Comparison of ENCODE assay signal across 3 cellular contexts in the genomic region with DNA sequence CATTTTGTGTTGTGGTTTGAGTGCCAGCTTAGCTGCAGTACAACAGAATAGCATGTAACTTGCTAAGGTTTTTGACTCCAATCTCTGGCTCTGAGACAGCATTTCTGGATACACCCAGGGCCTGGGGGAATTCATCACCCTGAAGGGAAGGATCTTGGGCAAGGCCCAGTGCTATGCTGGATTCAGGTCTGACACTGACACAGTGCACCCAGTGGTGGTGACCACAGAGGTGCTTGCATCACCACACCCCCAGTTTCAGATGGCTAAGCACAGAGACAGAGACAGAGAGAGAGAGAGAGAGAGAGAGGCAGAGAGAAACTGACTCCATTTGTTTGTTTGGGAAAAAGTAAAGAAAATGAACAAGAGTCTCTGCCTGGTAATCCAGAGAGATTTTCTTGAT.
TF ChIP-seq lines count a peak whose summit lies in the region.

No MANE protein-coding gene starts in this region.

TF ChIP-seq in GM23338, 12 proteins besides CTCF, POLR2A, EP300 and RAD21 (continues in another document):
- TF ChIP-seq, protein P1, sequence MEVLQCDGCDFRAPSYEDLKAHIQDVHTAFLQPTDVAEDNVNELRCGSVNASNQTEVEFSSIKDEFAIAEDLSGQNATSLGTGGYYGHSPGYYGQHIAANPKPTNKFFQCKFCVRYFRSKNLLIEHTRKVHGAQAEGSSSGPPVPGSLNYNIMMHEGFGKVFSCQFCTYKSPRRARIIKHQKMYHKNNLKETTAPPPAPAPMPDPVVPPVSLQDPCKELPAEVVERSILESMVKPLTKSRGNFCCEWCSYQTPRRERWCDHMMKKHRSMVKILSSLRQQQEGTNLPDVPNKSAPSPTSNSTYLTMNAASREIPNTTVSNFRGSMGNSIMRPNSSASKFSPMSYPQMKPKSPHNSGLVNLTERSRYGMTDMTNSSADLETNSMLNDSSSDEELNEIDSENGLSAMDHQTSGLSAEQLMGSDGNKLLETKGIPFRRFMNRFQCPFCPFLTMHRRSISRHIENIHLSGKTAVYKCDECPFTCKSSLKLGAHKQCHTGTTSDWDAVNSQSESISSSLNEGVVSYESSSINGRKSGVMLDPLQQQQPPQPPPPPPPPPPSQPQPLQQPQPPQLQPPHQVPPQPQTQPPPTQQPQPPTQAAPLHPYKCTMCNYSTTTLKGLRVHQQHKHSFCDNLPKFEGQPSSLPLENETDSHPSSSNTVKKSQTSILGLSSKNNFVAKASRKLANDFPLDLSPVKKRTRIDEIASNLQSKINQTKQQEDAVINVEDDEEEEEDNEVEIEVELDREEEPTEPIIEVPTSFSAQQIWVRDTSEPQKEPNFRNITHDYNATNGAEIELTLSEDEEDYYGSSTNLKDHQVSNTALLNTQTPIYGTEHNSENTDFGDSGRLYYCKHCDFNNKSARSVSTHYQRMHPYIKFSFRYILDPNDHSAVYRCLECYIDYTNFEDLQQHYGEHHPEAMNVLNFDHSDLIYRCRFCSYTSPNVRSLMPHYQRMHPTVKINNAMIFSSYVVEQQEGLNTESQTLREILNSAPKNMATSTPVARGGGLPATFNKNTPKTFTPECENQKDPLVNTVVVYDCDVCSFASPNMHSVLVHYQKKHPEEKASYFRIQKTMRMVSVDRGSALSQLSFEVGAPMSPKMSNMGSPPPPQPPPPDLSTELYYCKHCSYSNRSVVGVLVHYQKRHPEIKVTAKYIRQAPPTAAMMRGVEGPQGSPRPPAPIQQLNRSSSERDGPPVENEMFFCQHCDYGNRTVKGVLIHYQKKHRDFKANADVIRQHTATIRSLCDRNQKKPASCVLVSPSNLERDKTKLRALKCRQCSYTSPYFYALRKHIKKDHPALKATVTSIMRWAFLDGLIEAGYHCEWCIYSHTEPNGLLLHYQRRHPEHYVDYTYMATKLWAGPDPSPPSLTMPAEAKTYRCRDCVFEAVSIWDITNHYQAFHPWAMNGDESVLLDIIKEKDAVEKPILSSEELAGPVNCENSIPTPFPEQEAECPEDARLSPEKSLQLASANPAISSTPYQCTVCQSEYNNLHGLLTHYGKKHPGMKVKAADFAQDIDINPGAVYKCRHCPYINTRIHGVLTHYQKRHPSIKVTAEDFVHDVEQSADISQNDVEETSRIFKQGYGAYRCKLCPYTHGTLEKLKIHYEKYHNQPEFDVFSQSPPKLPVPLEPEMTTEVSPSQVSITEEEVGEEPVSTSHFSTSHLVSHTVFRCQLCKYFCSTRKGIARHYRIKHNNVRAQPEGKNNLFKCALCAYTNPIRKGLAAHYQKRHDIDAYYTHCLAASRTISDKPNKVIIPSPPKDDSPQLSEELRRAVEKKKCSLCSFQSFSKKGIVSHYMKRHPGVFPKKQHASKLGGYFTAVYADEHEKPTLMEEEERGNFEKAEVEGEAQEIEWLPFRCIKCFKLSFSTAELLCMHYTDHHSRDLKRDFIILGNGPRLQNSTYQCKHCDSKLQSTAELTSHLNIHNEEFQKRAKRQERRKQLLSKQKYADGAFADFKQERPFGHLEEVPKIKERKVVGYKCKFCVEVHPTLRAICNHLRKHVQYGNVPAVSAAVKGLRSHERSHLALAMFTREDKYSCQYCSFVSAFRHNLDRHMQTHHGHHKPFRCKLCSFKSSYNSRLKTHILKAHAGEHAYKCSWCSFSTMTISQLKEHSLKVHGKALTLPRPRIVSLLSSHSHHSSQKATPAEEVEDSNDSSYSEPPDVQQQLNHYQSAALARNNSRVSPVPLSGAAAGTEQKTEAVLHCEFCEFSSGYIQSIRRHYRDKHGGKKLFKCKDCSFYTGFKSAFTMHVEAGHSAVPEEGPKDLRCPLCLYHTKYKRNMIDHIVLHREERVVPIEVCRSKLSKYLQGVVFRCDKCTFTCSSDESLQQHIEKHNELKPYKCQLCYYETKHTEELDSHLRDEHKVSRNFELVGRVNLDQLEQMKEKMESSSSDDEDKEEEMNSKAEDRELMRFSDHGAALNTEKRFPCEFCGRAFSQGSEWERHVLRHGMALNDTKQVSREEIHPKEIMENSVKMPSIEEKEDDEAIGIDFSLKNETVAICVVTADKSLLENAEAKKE (CRISPR knock-in tag; IDR thresholded peaks at IDR 0.05) = no peak
- TF ChIP-seq ZNF114 (CRISPR knock-in tag; IDR thresholded peaks at IDR 0.05) (no peak), POLR2AphosphoS5 (IDR thresholded peaks at IDR 0.05; ENCODE audit: low read depth) (no peak), ZNF331 (CRISPR knock-in tag; IDR thresholded peaks at IDR 0.05; ENCODE audit: low read depth) (no peak), NANOG (IDR thresholded peaks at IDR 0.05; ENCODE audit: borderline replicate concordance) (no peak), EZH2phosphoT487 (IDR thresholded peaks at IDR 0.05; ENCODE audit: unreplicated experiment) (no peak), CREB1 (CRISPR knock-in tag; IDR thresholded peaks at IDR 0.05; ENCODE audit: low read depth) (no peak)

TF ChIP-seq in H1, 55 proteins besides CTCF, POLR2A, EP300 and RAD21 (continues in another document):
- no peak for TF ChIP-seq TBP (IDR thresholded peaks at IDR 0.05; ENCODE audit: low read depth, low read length)
- TF ChIP-seq, protein P2, sequence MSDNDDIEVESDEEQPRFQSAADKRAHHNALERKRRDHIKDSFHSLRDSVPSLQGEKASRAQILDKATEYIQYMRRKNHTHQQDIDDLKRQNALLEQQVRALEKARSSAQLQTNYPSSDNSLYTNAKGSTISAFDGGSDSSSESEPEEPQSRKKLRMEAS (IDR thresholded peaks at IDR 0.05) = no peak
- no peak for TF ChIP-seq SIRT6 (IDR thresholded peaks at IDR 0.05; ENCODE audit: low read length)
- no peak for TF ChIP-seq ASH2L (IDR thresholded peaks at IDR 0.05; ENCODE audit: low read length)
- no peak for TF ChIP-seq CREB1 (IDR thresholded peaks at IDR 0.05)
- no peak for TF ChIP-seq TAF7 (optimal IDR thresholded peaks at IDR 0.05; ENCODE audit: borderline replicate concordance, low read depth, low read length)
- TF ChIP-seq POU5F1 (IDR thresholded peaks at IDR 0.05; ENCODE audit: low read depth, low read length) = no peak
- TF ChIP-seq, protein P3, sequence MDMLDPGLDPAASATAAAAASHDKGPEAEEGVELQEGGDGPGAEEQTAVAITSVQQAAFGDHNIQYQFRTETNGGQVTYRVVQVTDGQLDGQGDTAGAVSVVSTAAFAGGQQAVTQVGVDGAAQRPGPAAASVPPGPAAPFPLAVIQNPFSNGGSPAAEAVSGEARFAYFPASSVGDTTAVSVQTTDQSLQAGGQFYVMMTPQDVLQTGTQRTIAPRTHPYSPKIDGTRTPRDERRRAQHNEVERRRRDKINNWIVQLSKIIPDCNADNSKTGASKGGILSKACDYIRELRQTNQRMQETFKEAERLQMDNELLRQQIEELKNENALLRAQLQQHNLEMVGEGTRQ (IDR thresholded peaks at IDR 0.05; ENCODE audit: low read length) = no peak

TF ChIP-seq in SK-N-SH, 30 proteins besides CTCF, POLR2A, EP300 and RAD21:
- TF ChIP-seq, protein P4, sequence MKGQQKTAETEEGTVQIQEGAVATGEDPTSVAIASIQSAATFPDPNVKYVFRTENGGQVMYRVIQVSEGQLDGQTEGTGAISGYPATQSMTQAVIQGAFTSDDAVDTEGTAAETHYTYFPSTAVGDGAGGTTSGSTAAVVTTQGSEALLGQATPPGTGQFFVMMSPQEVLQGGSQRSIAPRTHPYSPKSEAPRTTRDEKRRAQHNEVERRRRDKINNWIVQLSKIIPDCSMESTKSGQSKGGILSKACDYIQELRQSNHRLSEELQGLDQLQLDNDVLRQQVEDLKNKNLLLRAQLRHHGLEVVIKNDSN (IDR thresholded peaks at IDR 0.05; ENCODE audit: borderline replicate concordance, low read depth) = no peak
- TF ChIP-seq POLR2AphosphoS5 (IDR thresholded peaks at IDR 0.05; ENCODE audit: low read depth, low read length) = no peak
- no peak for TF ChIP-seq YY1 (IDR thresholded peaks at IDR 0.05; ENCODE audit: low read depth)
- TF ChIP-seq GATA2 (CRISPR knock-in tag; IDR thresholded peaks at IDR 0.05) = no peak
- no peak for TF ChIP-seq FOXJ3 (CRISPR knock-in tag; IDR thresholded peaks at IDR 0.05)
- TF ChIP-seq NRF1 (IDR thresholded peaks at IDR 0.05; ENCODE audit: low read depth, low read length) = no peak
- no peak for TF ChIP-seq TAF1 (IDR thresholded peaks at IDR 0.05; ENCODE audit: borderline replicate concordance, low read depth, low read length)
- no peak for TF ChIP-seq CHD2 (IDR thresholded peaks at IDR 0.05; ENCODE audit: low read length, partially characterized antibody)
- TF ChIP-seq MXI1 (IDR thresholded peaks at IDR 0.05; ENCODE audit: low read depth, low read length) = no peak
- no peak for TF ChIP-seq RXRA (IDR thresholded peaks at IDR 0.05; ENCODE audit: borderline replicate concordance, low read depth)
- TF ChIP-seq MEF2A (IDR thresholded peaks at IDR 0.05; ENCODE audit: borderline replicate concordance, low read depth) = no peak
- TF ChIP-seq, protein P5, sequence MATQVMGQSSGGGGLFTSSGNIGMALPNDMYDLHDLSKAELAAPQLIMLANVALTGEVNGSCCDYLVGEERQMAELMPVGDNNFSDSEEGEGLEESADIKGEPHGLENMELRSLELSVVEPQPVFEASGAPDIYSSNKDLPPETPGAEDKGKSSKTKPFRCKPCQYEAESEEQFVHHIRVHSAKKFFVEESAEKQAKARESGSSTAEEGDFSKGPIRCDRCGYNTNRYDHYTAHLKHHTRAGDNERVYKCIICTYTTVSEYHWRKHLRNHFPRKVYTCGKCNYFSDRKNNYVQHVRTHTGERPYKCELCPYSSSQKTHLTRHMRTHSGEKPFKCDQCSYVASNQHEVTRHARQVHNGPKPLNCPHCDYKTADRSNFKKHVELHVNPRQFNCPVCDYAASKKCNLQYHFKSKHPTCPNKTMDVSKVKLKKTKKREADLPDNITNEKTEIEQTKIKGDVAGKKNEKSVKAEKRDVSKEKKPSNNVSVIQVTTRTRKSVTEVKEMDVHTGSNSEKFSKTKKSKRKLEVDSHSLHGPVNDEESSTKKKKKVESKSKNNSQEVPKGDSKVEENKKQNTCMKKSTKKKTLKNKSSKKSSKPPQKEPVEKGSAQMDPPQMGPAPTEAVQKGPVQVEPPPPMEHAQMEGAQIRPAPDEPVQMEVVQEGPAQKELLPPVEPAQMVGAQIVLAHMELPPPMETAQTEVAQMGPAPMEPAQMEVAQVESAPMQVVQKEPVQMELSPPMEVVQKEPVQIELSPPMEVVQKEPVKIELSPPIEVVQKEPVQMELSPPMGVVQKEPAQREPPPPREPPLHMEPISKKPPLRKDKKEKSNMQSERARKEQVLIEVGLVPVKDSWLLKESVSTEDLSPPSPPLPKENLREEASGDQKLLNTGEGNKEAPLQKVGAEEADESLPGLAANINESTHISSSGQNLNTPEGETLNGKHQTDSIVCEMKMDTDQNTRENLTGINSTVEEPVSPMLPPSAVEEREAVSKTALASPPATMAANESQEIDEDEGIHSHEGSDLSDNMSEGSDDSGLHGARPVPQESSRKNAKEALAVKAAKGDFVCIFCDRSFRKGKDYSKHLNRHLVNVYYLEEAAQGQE (IDR thresholded peaks at IDR 0.05; ENCODE audit: low read depth, low read length) = no peak
- TF ChIP-seq ELF1 (IDR thresholded peaks at IDR 0.05) = no peak
- TF ChIP-seq, protein P2 (IDR thresholded peaks at IDR 0.05; ENCODE audit: low read depth) = no peak
- TF ChIP-seq NFIC (IDR thresholded peaks at IDR 0.05; ENCODE audit: borderline replicate concordance) = no peak
- no peak for TF ChIP-seq RFX5 (IDR thresholded peaks at IDR 0.05; ENCODE audit: low read length)
- no peak for TF ChIP-seq RCOR1 (IDR thresholded peaks at IDR 0.05; ENCODE audit: low read length)
- no peak for TF ChIP-seq GABPA (IDR thresholded peaks at IDR 0.05; ENCODE audit: low read depth)
- no peak for TF ChIP-seq TEAD4 (IDR thresholded peaks at IDR 0.05; ENCODE audit: borderline replicate concordance, insufficient read depth)
